In genomic region chr13:43786472-43786765, GRCh38 we compare ENCODE assay signal across 9 cellular contexts. TPM values are rescaled to one million over a fixed set of nuclear protein-coding genes. Genes with fewer than 3 reads are reported as not detected.
DNase-seq lines count a peak whose midpoint lies in the region; ATAC-seq, FAIRE-seq and TF ChIP-seq lines count a peak whose summit lies in the region.
"Had no signal": no experiment of that assay in that cellular context is flagged by ENCODE, and none has a peak within 500 bp of the region (broad histone marks: within the 10 kb centered on the region; RNA-seq: fewer than 3 reads in every experiment).

No MANE protein-coding gene starts in this region.

- H3K4me3 ChIP-seq in WERI-Rb-1 (ENCODE audit: low read depth, low read length) (peak overlapping the region; percentile 44), hepatocyte (peak overlapping the region; percentile 57), smooth muscle cell (peak overlapping the region; percentile 74)

- peak overlapping the region; percentile 84 for H2AFZ ChIP-seq in hepatocyte
- peak overlapping the region; percentile 67 for H2AFZ ChIP-seq in smooth muscle cell (ENCODE audit: low read depth)

- peak overlapping the region; percentile 97 for H3K4me2 ChIP-seq in hepatocyte
- peak overlapping the region; percentile 97 for H3K4me2 ChIP-seq in smooth muscle cell

- H3K9ac ChIP-seq in smooth muscle cell (ENCODE audit: low read depth) = no peak overlapping the region

- no peaks in the 10 kb centered on the region for H3K9me3 ChIP-seq in WERI-Rb-1 (ENCODE audit: severe bottlenecking)
- no peaks in the 10 kb centered on the region for H3K9me3 ChIP-seq in hepatocyte (ENCODE audit: low read depth)
- H3K9me3 ChIP-seq in smooth muscle cell (replicated peaks; ENCODE audit: low read depth) = no peaks in the 10 kb centered on the region

- H3F3A ChIP-seq in smooth muscle cell (ENCODE audit: low read depth) = peaks cover 7% of the 10 kb centered on the region

- DNase-seq in WERI-Rb-1 (no peak), hepatocyte (ENCODE audit: low spot score) (no peak), smooth muscle cell (lab: John Stamatoyannopoulos, UW; ENCODE audit: unreplicated experiment) (no peak), GM12892 (ENCODE audit: insufficient read length) (no peak), GOT3 (lab: John Stamatoyannopoulos, UW) (no peak)
- DNase-seq: SHP77 treated with DMSO at 0.1 percent for 48 hours had no signal

- H3K27ac ChIP-seq in WERI-Rb-1 = no peak overlapping the region; the same call in 1 of the 2 replicates
- peak overlapping the region; percentile 14 for H3K27ac ChIP-seq in hepatocyte
- no peak overlapping the region for H3K27ac ChIP-seq in smooth muscle cell (ENCODE audit: low read depth)

- TF ChIP-seq CTCF in WERI-Rb-1 (IDR thresholded peaks at IDR 0.05; ENCODE audit: low read depth, low read length) (no peak), hepatocyte (IDR thresholded peaks at IDR 0.05; ENCODE audit: poor library complexity) (no peak), smooth muscle cell (IDR thresholded peaks at IDR 0.05; ENCODE audit: borderline replicate concordance, insufficient read depth, poor library complexity, severe bottlenecking) (no peak)

- H4K20me1 ChIP-seq in hepatocyte (ENCODE audit: insufficient read depth, poor library complexity, severe bottlenecking) = no peaks in the 10 kb centered on the region
- H4K20me1 ChIP-seq in smooth muscle cell (ENCODE audit: low read depth) = no peaks in the 10 kb centered on the region

- ATAC-seq in GM21423 (IDR thresholded peaks at IDR 0.05; ENCODE audit: unreplicated experiment) (peak; percentile 23), GM21619 (IDR thresholded peaks at IDR 0.05; ENCODE audit: unreplicated experiment) (no peak), HG03039 (IDR thresholded peaks at IDR 0.05; ENCODE audit: unreplicated experiment) (no peak)

- H3K27me3 ChIP-seq in WERI-Rb-1 (ENCODE audit: insufficient read depth, low read depth, severe bottlenecking) (no peaks in the 10 kb centered on the region), hepatocyte (peaks cover 20% of the 10 kb centered on the region), smooth muscle cell (ENCODE audit: low read depth) (peaks cover 5% of the 10 kb centered on the region)

- H3K4me1 ChIP-seq in hepatocyte (ENCODE audit: insufficient read depth) (peaks cover 7% of the 10 kb centered on the region), smooth muscle cell (ENCODE audit: low read depth) (peaks cover 7% of the 10 kb centered on the region)

- H3K36me3 ChIP-seq in WERI-Rb-1 (no peaks in the 10 kb centered on the region), hepatocyte (replicated peaks; ENCODE audit: insufficient read depth, low read depth) (no peaks in the 10 kb centered on the region), smooth muscle cell (ENCODE audit: low read depth) (no peaks in the 10 kb centered on the region)

- FAIRE-seq in GM12892 (lab: Jason Lieb, UNC) = no peak

- WGBS in hepatocyte (ENCODE audit: low lambda C conversion rate, missing lambda C conversion rate) = under 1% methylated on average over 20 of the region's 28 CpGs
- 0% methylated on average over 18 of the region's 28 CpGs for WGBS in smooth muscle cell (ENCODE audit: low lambda C conversion rate)

- H3K79me2 ChIP-seq in hepatocyte (no peaks in the 10 kb centered on the region), smooth muscle cell (ENCODE audit: low read depth) (no peaks in the 10 kb centered on the region)

- no peak for TF ChIP-seq POLR2A in GM12892 (IDR thresholded peaks at IDR 0.05; ENCODE audit: low read depth, low read length)

- H3K9me2 ChIP-seq in hepatocyte (replicated peaks; ENCODE audit: insufficient read depth) = no peaks in the 10 kb centered on the region

RNA-seq across cellular contexts. Expression of gene ENOX1, which starts 0.4 kb away (rescaled TPM):
- total RNA-seq in hepatocyte = 1.6 and 2.4 TPM in 2 replicates
- 2.9 and 4.0 TPM in 2 replicates for polyA plus RNA-seq in hepatocyte
- 2.6 and 2.7 TPM in 2 replicates for total RNA-seq in smooth muscle cell
- 1.9 and 2.1 TPM in 2 replicates for polyA plus RNA-seq in smooth muscle cell
- 0.19 TPM for polyA plus RNA-seq in GM12892 (2012; ENCODE audit: missing spikeins)
